Comparison of ENCODE assay signal across 1 cellular context in the genomic region with DNA sequence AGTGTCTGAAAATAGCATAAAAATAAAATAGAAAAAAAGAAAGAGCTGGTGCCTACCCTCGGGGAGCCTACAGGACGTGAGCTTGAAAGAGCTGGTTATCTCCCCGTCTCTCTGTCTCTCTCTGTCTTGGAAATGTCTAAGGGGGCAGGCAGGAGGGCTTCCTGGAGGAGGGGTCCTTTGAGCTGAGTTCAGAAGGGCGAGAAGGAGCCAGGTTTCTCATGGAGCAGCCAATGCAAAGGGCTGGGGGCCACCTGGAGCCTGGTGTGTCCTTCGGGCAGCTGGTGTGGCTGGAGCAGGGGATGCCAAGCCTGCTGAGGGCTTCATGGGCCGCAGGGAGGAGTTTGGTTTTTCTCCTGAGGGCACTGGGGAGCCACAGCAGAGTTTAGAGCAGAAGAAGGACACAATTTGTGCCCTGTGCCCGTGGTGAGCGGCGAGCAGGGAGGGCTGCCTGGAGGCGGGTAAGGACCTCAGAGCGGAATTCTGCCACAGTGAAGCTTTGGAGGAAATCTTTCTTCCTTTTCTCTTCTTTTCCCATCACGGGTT.
TF ChIP-seq lines count a peak whose summit lies in the region.

No MANE protein-coding gene starts in this region.

TF ChIP-seq in HCT116, 20 proteins besides CTCF, POLR2A, EP300 and RAD21 (continued from another document):
- TF ChIP-seq, protein P1, sequence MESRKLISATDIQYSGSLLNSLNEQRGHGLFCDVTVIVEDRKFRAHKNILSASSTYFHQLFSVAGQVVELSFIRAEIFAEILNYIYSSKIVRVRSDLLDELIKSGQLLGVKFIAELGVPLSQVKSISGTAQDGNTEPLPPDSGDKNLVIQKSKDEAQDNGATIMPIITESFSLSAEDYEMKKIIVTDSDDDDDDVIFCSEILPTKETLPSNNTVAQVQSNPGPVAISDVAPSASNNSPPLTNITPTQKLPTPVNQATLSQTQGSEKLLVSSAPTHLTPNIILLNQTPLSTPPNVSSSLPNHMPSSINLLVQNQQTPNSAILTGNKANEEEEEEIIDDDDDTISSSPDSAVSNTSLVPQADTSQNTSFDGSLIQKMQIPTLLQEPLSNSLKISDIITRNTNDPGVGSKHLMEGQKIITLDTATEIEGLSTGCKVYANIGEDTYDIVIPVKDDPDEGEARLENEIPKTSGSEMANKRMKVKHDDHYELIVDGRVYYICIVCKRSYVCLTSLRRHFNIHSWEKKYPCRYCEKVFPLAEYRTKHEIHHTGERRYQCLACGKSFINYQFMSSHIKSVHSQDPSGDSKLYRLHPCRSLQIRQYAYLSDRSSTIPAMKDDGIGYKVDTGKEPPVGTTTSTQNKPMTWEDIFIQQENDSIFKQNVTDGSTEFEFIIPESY (IDR thresholded peaks at IDR 0.05; ENCODE audit: extremely low read depth, insufficient replicate concordance, low read length): no peak
- TF ChIP-seq CBX3 (IDR thresholded peaks at IDR 0.05; ENCODE audit: low read depth): no peak
- TF ChIP-seq FOSL1 (IDR thresholded peaks at IDR 0.05; ENCODE audit: low read depth): no peak
- TF ChIP-seq EGR1 (IDR thresholded peaks at IDR 0.05; ENCODE audit: low read depth): no peak
- no peak for TF ChIP-seq CEBPB (IDR thresholded peaks at IDR 0.05; ENCODE audit: low read depth)
- TF ChIP-seq, protein P2, sequence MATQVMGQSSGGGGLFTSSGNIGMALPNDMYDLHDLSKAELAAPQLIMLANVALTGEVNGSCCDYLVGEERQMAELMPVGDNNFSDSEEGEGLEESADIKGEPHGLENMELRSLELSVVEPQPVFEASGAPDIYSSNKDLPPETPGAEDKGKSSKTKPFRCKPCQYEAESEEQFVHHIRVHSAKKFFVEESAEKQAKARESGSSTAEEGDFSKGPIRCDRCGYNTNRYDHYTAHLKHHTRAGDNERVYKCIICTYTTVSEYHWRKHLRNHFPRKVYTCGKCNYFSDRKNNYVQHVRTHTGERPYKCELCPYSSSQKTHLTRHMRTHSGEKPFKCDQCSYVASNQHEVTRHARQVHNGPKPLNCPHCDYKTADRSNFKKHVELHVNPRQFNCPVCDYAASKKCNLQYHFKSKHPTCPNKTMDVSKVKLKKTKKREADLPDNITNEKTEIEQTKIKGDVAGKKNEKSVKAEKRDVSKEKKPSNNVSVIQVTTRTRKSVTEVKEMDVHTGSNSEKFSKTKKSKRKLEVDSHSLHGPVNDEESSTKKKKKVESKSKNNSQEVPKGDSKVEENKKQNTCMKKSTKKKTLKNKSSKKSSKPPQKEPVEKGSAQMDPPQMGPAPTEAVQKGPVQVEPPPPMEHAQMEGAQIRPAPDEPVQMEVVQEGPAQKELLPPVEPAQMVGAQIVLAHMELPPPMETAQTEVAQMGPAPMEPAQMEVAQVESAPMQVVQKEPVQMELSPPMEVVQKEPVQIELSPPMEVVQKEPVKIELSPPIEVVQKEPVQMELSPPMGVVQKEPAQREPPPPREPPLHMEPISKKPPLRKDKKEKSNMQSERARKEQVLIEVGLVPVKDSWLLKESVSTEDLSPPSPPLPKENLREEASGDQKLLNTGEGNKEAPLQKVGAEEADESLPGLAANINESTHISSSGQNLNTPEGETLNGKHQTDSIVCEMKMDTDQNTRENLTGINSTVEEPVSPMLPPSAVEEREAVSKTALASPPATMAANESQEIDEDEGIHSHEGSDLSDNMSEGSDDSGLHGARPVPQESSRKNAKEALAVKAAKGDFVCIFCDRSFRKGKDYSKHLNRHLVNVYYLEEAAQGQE (IDR thresholded peaks at IDR 0.05; ENCODE audit: low read depth): no peak
- no peak for TF ChIP-seq ZNF274 (IDR thresholded peaks at IDR 0.05; ENCODE audit: low read depth, low read length)
